26 cellular contexts compared by ENCODE assay signal in genomic region chr3:55888282-55888855, GRCh38.
DNase-seq lines count a peak whose midpoint lies in the region; ATAC-seq and TF ChIP-seq lines count a peak whose summit lies in the region.
"Had no signal": no experiment of that assay in that cellular context is flagged by ENCODE, and none has a peak within 500 bp of the region (broad histone marks: within the 10 kb centered on the region; RNA-seq: fewer than 3 reads in every experiment).

No MANE protein-coding gene starts in this region.

- H3K4me3 ChIP-seq in GM23338, result no peak overlapping the region
- no peak overlapping the region for H3K4me3 ChIP-seq in HUES64 (ENCODE audit: low read length)
- no peak overlapping the region for H3K4me3 ChIP-seq in mesenchymal stem cell (ENCODE audit: insufficient read depth in 1 of 2, low read depth in 1 of 2, low read length in 2 of 2)
- H3K4me3 ChIP-seq: heart right ventricle, lung, PC-9, tibial nerve had no signal

- H3K4ac ChIP-seq in mesenchymal stem cell (ENCODE audit: low read depth in 1 of 2, low read length in 2 of 2), result no peak overlapping the region

- H3K9me2 ChIP-seq in GM23338 (ENCODE audit: insufficient read depth), result no peaks in the 10 kb centered on the region

- no peak overlapping the region for H3K23ac ChIP-seq in mesenchymal stem cell (ENCODE audit: low read length in 2 of 2)

- no peak overlapping the region for H3K4me3 Mint-ChIP-seq in GM23338
- H3K4me3 Mint-ChIP-seq: activated CD4-positive, alpha-beta memory T cell treated with anti-CD3 and anti-CD28 coated beads, Interleukin-2, amount 10 ng/mL, durations not matched to agents 7 days and 5 days; activated naive CD4-positive, alpha-beta T cell treated with anti-CD3 and anti-CD28 coated beads for 36 hours; natural killer cell treated with Interleukin-12 subunit alpha and Interleukin-12 subunit beta and Interleukin-15 and Interleukin-18, amount 100 ng/mL, for 72 hours; T-helper 2 cell treated with Interferon-gamma antibody and Interleukin-4, amounts not matched to agents 5 μg/mL and 100 μg/mL, for 36 hours had no signal

- H3K27ac ChIP-seq in GM23338 (ENCODE audit: low read depth), result 0 out of 2 replicates have a peak overlapping the region, but pooled peaks have one; percentile 36
- H3K27ac ChIP-seq in HUES64 (ENCODE audit: low read depth, low read length), result peak overlapping the region; percentile 46; the same call in 1 of the 2 replicates
- no peak overlapping the region for H3K27ac ChIP-seq in mesenchymal stem cell (ENCODE audit: low read length, poor library complexity, severe bottlenecking)
- H3K27ac ChIP-seq: heart right ventricle, PC-9, tibial nerve had no signal

- ATAC-seq in GM23338, result peak; percentile 69
- ATAC-seq: esophagus mucosa; natural killer cell treated with Interleukin-12 subunit alpha and Interleukin-12 subunit beta and Interleukin-15 and Interleukin-18, amount 100 ng/mL, for 72 hours had no signal

- WGBS in HUES64, result 86% methylated on average over 7 of the region's 7 CpGs
- 93% methylated on average over 7 of the region's 7 CpGs for WGBS in mesenchymal stem cell

- no peak overlapping the region for H2AK5ac ChIP-seq in mesenchymal stem cell (ENCODE audit: low read length, severe bottlenecking)

- H3K36me3 Mint-ChIP-seq in GM23338 (ENCODE audit: low read depth), result no peaks in the 10 kb centered on the region
- H3K36me3 Mint-ChIP-seq: natural killer cell treated with Interleukin-12 subunit alpha and Interleukin-12 subunit beta and Interleukin-15 and Interleukin-18, amount 100 ng/mL, for 72 hours had no signal

- H3K79me2 ChIP-seq in GM23338 (replicated peaks; ENCODE audit: insufficient read depth), result no peaks in the 10 kb centered on the region

- no peak overlapping the region for H3K14ac ChIP-seq in mesenchymal stem cell (ENCODE audit: low read length in 2 of 2)

- H3K27me3 Mint-ChIP-seq in GM23338 (ENCODE audit: insufficient read depth, low read depth, poor library complexity), result peaks cover 5% of the 10 kb centered on the region
- H3K27me3 Mint-ChIP-seq: activated CD4-positive, alpha-beta memory T cell treated with anti-CD3 and anti-CD28 coated beads, Interleukin-2, amount 10 ng/mL, durations not matched to agents 7 days and 5 days; natural killer cell treated with Interleukin-12 subunit alpha and Interleukin-12 subunit beta and Interleukin-15 and Interleukin-18, amount 100 ng/mL, for 72 hours had no signal

- TF ChIP-seq CTCF in GM23338 (conservative IDR thresholded peaks at IDR 0.05; ENCODE audit: low read depth in 2 of 2), result no peak

- H3K36me3 ChIP-seq in GM23338 (ENCODE audit: insufficient read depth) (no peaks in the 10 kb centered on the region), HUES64 (ENCODE audit: insufficient read depth, low read length) (no peaks in the 10 kb centered on the region), mesenchymal stem cell (ENCODE audit: control insufficient read depth in 1 of 2, insufficient read depth in 2 of 2, low read depth in 1 of 2, low read length in 2 of 2) (no peaks in the 10 kb centered on the region)
- H3K36me3 ChIP-seq: heart right ventricle, tibial nerve had no signal

- peaks cover 19% of the 10 kb centered on the region for H3K4me1 Mint-ChIP-seq in GM23338
- H3K4me1 Mint-ChIP-seq: activated CD4-positive, alpha-beta memory T cell treated with anti-CD3 and anti-CD28 coated beads, Interleukin-2, amount 10 ng/mL, durations not matched to agents 7 days and 5 days had no signal

- no peaks in the 10 kb centered on the region for H3K9me3 Mint-ChIP-seq in GM23338
- H3K9me3 Mint-ChIP-seq: activated CD4-positive, alpha-beta memory T cell treated with anti-CD3 and anti-CD28 coated beads, Interleukin-2, amount 10 ng/mL, durations not matched to agents 7 days and 5 days; activated naive CD4-positive, alpha-beta T cell treated with anti-CD3 and anti-CD28 coated beads for 36 hours; natural killer cell treated with Interleukin-12 subunit alpha and Interleukin-12 subunit beta and Interleukin-15 and Interleukin-18, amount 100 ng/mL, for 72 hours; T-helper 2 cell treated with Interferon-gamma antibody and Interleukin-4, amounts not matched to agents 5 μg/mL and 100 μg/mL, for 36 hours had no signal

- no peak overlapping the region for H2BK120ac ChIP-seq in mesenchymal stem cell (ENCODE audit: low read depth, low read length)

- H3K27ac Mint-ChIP-seq in GM23338, result peak overlapping the region; percentile 35
- H3K27ac Mint-ChIP-seq: activated CD4-positive, alpha-beta memory T cell treated with anti-CD3 and anti-CD28 coated beads, Interleukin-2, amount 10 ng/mL, durations not matched to agents 7 days and 5 days; activated naive CD4-positive, alpha-beta T cell treated with anti-CD3 and anti-CD28 coated beads for 36 hours; natural killer cell treated with Interleukin-12 subunit alpha and Interleukin-12 subunit beta and Interleukin-15 and Interleukin-18, amount 100 ng/mL, for 72 hours; T-helper 2 cell treated with Interferon-gamma antibody and Interleukin-4, amounts not matched to agents 5 μg/mL and 100 μg/mL, for 36 hours had no signal

- no peaks in the 10 kb centered on the region for H3K79me1 ChIP-seq in mesenchymal stem cell (replicated peaks; ENCODE audit: low read length, poor library complexity, severe bottlenecking)

- H3K4me2 ChIP-seq in GM23338 (no peak overlapping the region), mesenchymal stem cell (ENCODE audit: low read length, poor library complexity, severe bottlenecking) (no peak overlapping the region)
- H3K4me2 ChIP-seq: PC-9 had no signal

- peak overlapping the region; percentile 79 to 91 for H2BK12ac ChIP-seq in mesenchymal stem cell (ENCODE audit: low read length in 2 of 2)

- no peak overlapping the region for H3K9ac ChIP-seq in HUES64 (ENCODE audit: low read depth, low read length)
- no peak overlapping the region for H3K9ac ChIP-seq in mesenchymal stem cell (ENCODE audit: low read length)

- DNase-seq in GM23338 (ENCODE audit: low spot score) (no peak), RPMI8226 (peak; percentile 8), mesenchymal stem cell (no peak), HUDEP-2 (lab: John Stamatoyannopoulos, UW; ENCODE audit: unreplicated experiment in 76 of 76) (no peak), KG1 (lab: John Stamatoyannopoulos, UW) (no peak), medulla oblongata (ENCODE audit: extremely low spot score) (no peak)
- DNase-seq: activated CD4-positive, alpha-beta memory T cell treated with anti-CD3 and anti-CD28 coated beads, Interleukin-2, amount 10 ng/mL, durations not matched to agents 7 days and 5 days; activated naive CD4-positive, alpha-beta T cell treated with anti-CD3 and anti-CD28 coated beads for 36 hours; central memory CD4-positive, alpha-beta T cell; cortex of kidney; DMS53; foreskin fibroblast; heart right ventricle; NCI-H1048; NCI-H2107; NCI-H446; PC-9; SHP77; stimulated activated CD4-positive, alpha-beta T cell treated with anti-CD3 and anti-CD28 coated beads, Interleukin-15, amount 100 ng/mL, for 24 hours; stimulated activated CD4-positive, alpha-beta T cell treated with anti-CD3 and anti-CD28 coated beads, Interleukin-4, amount 100 ng/mL, for 4 hours had no signal

- no peak overlapping the region for H2AFZ ChIP-seq in GM23338
- no peak overlapping the region for H2AFZ ChIP-seq in mesenchymal stem cell (ENCODE audit: low read depth, low read length)
- H2AFZ ChIP-seq: PC-9 had no signal

- peak overlapping the region; percentile 38 to 86 for H3K18ac ChIP-seq in mesenchymal stem cell (ENCODE audit: low read depth in 1 of 2, low read length in 2 of 2)

- H3K27me3 ChIP-seq in GM23338 (ENCODE audit: insufficient read depth), result no peaks in the 10 kb centered on the region
- no peaks in the 10 kb centered on the region for H3K27me3 ChIP-seq in HUES64 (ENCODE audit: insufficient read depth, low read length)
- no peaks in the 10 kb centered on the region for H3K27me3 ChIP-seq in mesenchymal stem cell (ENCODE audit: control insufficient read depth in 1 of 2, insufficient read depth in 1 of 2, low read length in 2 of 2)
- H3K27me3 ChIP-seq: tibial nerve had no signal

- peaks cover 12% of the 10 kb centered on the region for H3K4me1 ChIP-seq in GM23338 (ENCODE audit: insufficient read depth)
- H3K4me1 ChIP-seq in HUES64 (ENCODE audit: insufficient read depth, low read length), result peaks cover 28% of the 10 kb centered on the region
- peaks cover 1% of the 10 kb centered on the region for H3K4me1 ChIP-seq in mesenchymal stem cell (ENCODE audit: control insufficient read depth, insufficient read depth, low read depth, low read length)
- H3K4me1 ChIP-seq: heart right ventricle, tibial nerve had no signal

- no peaks in the 10 kb centered on the region for H3K9me3 ChIP-seq in HUES64 (ENCODE audit: insufficient read depth, low read depth, low read length)
- H3K9me3 ChIP-seq in mesenchymal stem cell (ENCODE audit: control insufficient read depth, low read length), result no peaks in the 10 kb centered on the region
- H3K9me3 ChIP-seq: heart right ventricle, tibial nerve had no signal

- peak overlapping the region; percentile 73 for H4K8ac ChIP-seq in mesenchymal stem cell (ENCODE audit: low read length)

- H4K20me1 ChIP-seq in GM23338 (replicated peaks; ENCODE audit: insufficient read depth), result no peaks in the 10 kb centered on the region

- H3F3A ChIP-seq in GM23338 (replicated peaks; ENCODE audit: low read depth), result no peaks in the 10 kb centered on the region

- H2BK5ac ChIP-seq in mesenchymal stem cell (ENCODE audit: low read depth, low read length, poor library complexity, severe bottlenecking), result no peak overlapping the region

- no peak overlapping the region for H4K91ac ChIP-seq in mesenchymal stem cell (ENCODE audit: low read length)

- no peak overlapping the region for H2BK15ac ChIP-seq in mesenchymal stem cell (ENCODE audit: low read depth, poor library complexity, severe bottlenecking)
